ENCODE assay signal across 1 cellular context in genomic region chr11:69443138-69443967, GRCh38.
TF ChIP-seq lines count a peak whose summit lies in the region.

No MANE protein-coding gene starts in this region.

TF ChIP-seq in WTC11, 78 proteins besides CTCF, POLR2A, EP300 and RAD21 (continued from another document):
- TF ChIP-seq ZNF281 (CRISPR knock-in tag; IDR thresholded peaks at IDR 0.05) (peak; percentile 33; the same call in 1 of the 2 replicates), PREB (CRISPR knock-in tag; IDR thresholded peaks at IDR 0.05; ENCODE audit: borderline replicate concordance) (no peak), HMGA2 (CRISPR knock-in tag; IDR thresholded peaks at IDR 0.05) (no peak), MAX (CRISPR knock-in tag; IDR thresholded peaks at IDR 0.05) (peak; percentile 86), FOXK1 (CRISPR knock-in tag; IDR thresholded peaks at IDR 0.05) (peak; percentile 8; the same call in 1 of the 2 replicates), ZNF423 (CRISPR knock-in tag; IDR thresholded peaks at IDR 0.05) (0 out of 2 replicates have a peak, but pooled peaks have one; percentile 7), E2F5 (CRISPR knock-in tag; IDR thresholded peaks at IDR 0.05) (no peak), ZNF425 (CRISPR knock-in tag; conservative IDR thresholded peaks at IDR 0.05) (no peak), HMGXB4 (CRISPR knock-in tag; IDR thresholded peaks at IDR 0.05) (no peak), SMAD4 (CRISPR knock-in tag; IDR thresholded peaks at IDR 0.05) (no peak), MLX (CRISPR knock-in tag; IDR thresholded peaks at IDR 0.05) (no peak)
